8 cellular contexts compared by ENCODE assay signal in genomic region chr10:128064615-128065580, GRCh38.
DNase-seq lines count a peak whose midpoint lies in the region; ATAC-seq and TF ChIP-seq lines count a peak whose summit lies in the region.

No MANE protein-coding gene starts in this region.

- no peaks in the 10 kb centered on the region for H3K79me2 ChIP-seq in OCI-LY1 (ENCODE audit: insufficient read depth, low read length)

- H3K9me3 ChIP-seq in OCI-LY1 (ENCODE audit: low read length) = no peaks in the 10 kb centered on the region

- H3K27me3 ChIP-seq in OCI-LY1 (ENCODE audit: insufficient read depth, low read length) (no peaks in the 10 kb centered on the region), foreskin keratinocyte (no peaks in the 10 kb centered on the region)

- DNase-seq in GM12865 (ENCODE audit: low read depth) = peak; percentile 72
- DNase-seq in activated T-helper 1 cell treated with anti-CD3 and anti-CD28 coated beads, Interleukin-2, amount 50 U/mL, for 16 hours (ENCODE audit: low read depth in 1 of 2, low spot score in 1 of 2) = peak; percentile 43 to 66
- peak; percentile 95 for DNase-seq in foreskin keratinocyte
- peak; percentile 41 for DNase-seq in skeletal muscle cell (ENCODE audit: low read depth)
- DNase-seq in NCI-H2171 (lab: John Stamatoyannopoulos, UW) = no peak
- no peak for DNase-seq in NCI-H146 (lab: John Stamatoyannopoulos, UW)

- TF ChIP-seq CTCF in GM12865 (IDR thresholded peaks at IDR 0.05; ENCODE audit: insufficient read depth, low read depth, low read length, missing control alignments) = no peak
- no peak for TF ChIP-seq CTCF in OCI-LY1 (IDR thresholded peaks at IDR 0.05; ENCODE audit: low read length)
- TF ChIP-seq CTCF in foreskin keratinocyte (conservative IDR thresholded peaks at IDR 0.05) = no peak

- peak; percentile 48 for ATAC-seq in HG02678 (IDR thresholded peaks at IDR 0.05; ENCODE audit: unreplicated experiment)
- ATAC-seq in foreskin keratinocyte = peak; percentile 73

- H3K9ac ChIP-seq in OCI-LY1 (ENCODE audit: low read length) = peak overlapping the region; percentile 45; the same call in 1 of the 2 replicates

- peak overlapping the region; percentile 71 for H3K4me2 ChIP-seq in OCI-LY1 (ENCODE audit: low read length)

- no peak overlapping the region for H3K4me3 ChIP-seq in GM12865 (ENCODE audit: low read depth, low read length)
- H3K4me3 ChIP-seq in OCI-LY1 (ENCODE audit: low read depth, low read length, poor library complexity, severe bottlenecking) = peak overlapping the region; percentile 12
- H3K4me3 ChIP-seq in skeletal muscle cell (ENCODE audit: low read depth, low read length) = no peak overlapping the region

- no peaks in the 10 kb centered on the region for H3K9me2 ChIP-seq in OCI-LY1 (ENCODE audit: low read depth, low read length)

- no peak overlapping the region for H2AFZ ChIP-seq in OCI-LY1 (ENCODE audit: low read length)

- H3K4me1 ChIP-seq in OCI-LY1 (ENCODE audit: insufficient read depth, low read length, severe bottlenecking) = peaks cover 55% of the 10 kb centered on the region
- peaks cover 18% of the 10 kb centered on the region for H3K4me1 ChIP-seq in foreskin keratinocyte

- peaks cover 45% of the 10 kb centered on the region for H3K36me3 ChIP-seq in OCI-LY1 (ENCODE audit: insufficient read depth, low read length)

- peak overlapping the region; percentile 91 for H3K27ac ChIP-seq in OCI-LY1 (ENCODE audit: low read depth, low read length, poor library complexity, severe bottlenecking)
- H3K27ac ChIP-seq in foreskin keratinocyte = peak overlapping the region; percentile 68

- no peaks in the 10 kb centered on the region for H4K20me1 ChIP-seq in OCI-LY1 (ENCODE audit: insufficient read depth, low read length)

- no peaks in the 10 kb centered on the region for H3F3A ChIP-seq in OCI-LY1 (ENCODE audit: insufficient read depth, low read length)

Comparison
In these comparisons a context has a peak if more than half of its experiments do, and no peak if none do; other contexts are left out.
1. DNase-seq: peak in GM12865 (single experiment), activated T-helper 1 cell treated with anti-CD3 and anti-CD28 coated beads, Interleukin-2, amount 50 U/mL, for 16 hours (2 of 2), foreskin keratinocyte (2 of 2) and skeletal muscle cell (single experiment); none in NCI-H2171 (single experiment) and NCI-H146 (single experiment).